In genomic region chr1:37808369-37809319, GRCh38 we compare ENCODE assay signal across 1 cellular context.
TF ChIP-seq lines count a peak whose summit lies in the region.

No MANE protein-coding gene starts in this region.

TF ChIP-seq in GM12878, 131 proteins besides CTCF, POLR2A, EP300 and RAD21 (continues in another document):
- TF ChIP-seq CUX1 (IDR thresholded peaks at IDR 0.05; ENCODE audit: insufficient replicate concordance, low read depth, low read length) (no peak), MEF2B (IDR thresholded peaks at IDR 0.05; ENCODE audit: partially characterized antibody, poor library complexity, severe bottlenecking) (no peak), SRF (IDR thresholded peaks at IDR 0.05; ENCODE audit: low read depth in 2 of 2, low read length in 2 of 2) (no peak), ZSCAN29 (IDR thresholded peaks at IDR 0.05) (no peak), MAX (IDR thresholded peaks at IDR 0.05; ENCODE audit: low read depth, low read length) (no peak), ZBTB4 (CRISPR knock-in tag; IDR thresholded peaks at IDR 0.05) (no peak), ZBED1 (IDR thresholded peaks at IDR 0.05; ENCODE audit: borderline replicate concordance) (no peak), SP1 (IDR thresholded peaks at IDR 0.05; ENCODE audit: low read depth, low read length) (no peak), NKRF (conservative IDR thresholded peaks at IDR 0.05) (no peak), HDAC6 (IDR thresholded peaks at IDR 0.05; ENCODE audit: unreplicated experiment) (no peak), LARP7 (IDR thresholded peaks at IDR 0.05) (0 out of 2 replicates have a peak, but pooled peaks have one; percentile 11), MXI1 (IDR thresholded peaks at IDR 0.05; ENCODE audit: low read depth, low read length) (no peak), MYC (IDR thresholded peaks at IDR 0.05; ENCODE audit: insufficient read depth, insufficient read length, insufficient replicate concordance, low read length, severe bottlenecking) (no peak), SKIL (IDR thresholded peaks at IDR 0.05; ENCODE audit: low read depth, poor library complexity, severe bottlenecking) (no peak), PRDM15 (CRISPR knock-in tag; IDR thresholded peaks at IDR 0.05) (no peak), NFYA (IDR thresholded peaks at IDR 0.05; ENCODE audit: borderline replicate concordance, low read depth, low read length) (no peak), NBN (IDR thresholded peaks at IDR 0.05) (no peak), MYB (IDR thresholded peaks at IDR 0.05; ENCODE audit: borderline replicate concordance, low read depth, low read length) (no peak), PAX5 (IDR thresholded peaks at IDR 0.05; ENCODE audit: borderline replicate concordance, low read depth, low read length) (0 out of 2 replicates have a peak, but pooled peaks have one; percentile 8), EGR1 (IDR thresholded peaks at IDR 0.05; ENCODE audit: borderline replicate concordance in 1 of 2, low read depth in 2 of 2, low read length in 2 of 2) (peak in 1 of 2 experiments; percentile 1; a peak in 1 of 3 replicates), RBBP5 (conservative IDR thresholded peaks at IDR 0.05) (no peak), RCOR1 (conservative IDR thresholded peaks at IDR 0.05; ENCODE audit: low read depth, low read length) (no peak), ZBTB33 (IDR thresholded peaks at IDR 0.05) (no peak), PAX8 (IDR thresholded peaks at IDR 0.05) (no peak), ZNF592 (IDR thresholded peaks at IDR 0.05) (no peak), PKNOX1 (IDR thresholded peaks at IDR 0.05) (peak; percentile 67; the same call in 1 of the 2 replicates), IKZF1 (conservative IDR thresholded peaks at IDR 0.05) (no peak; the same call in 1 of the 2 replicates)
